29 cellular contexts compared by ENCODE assay signal in the genomic region with DNA sequence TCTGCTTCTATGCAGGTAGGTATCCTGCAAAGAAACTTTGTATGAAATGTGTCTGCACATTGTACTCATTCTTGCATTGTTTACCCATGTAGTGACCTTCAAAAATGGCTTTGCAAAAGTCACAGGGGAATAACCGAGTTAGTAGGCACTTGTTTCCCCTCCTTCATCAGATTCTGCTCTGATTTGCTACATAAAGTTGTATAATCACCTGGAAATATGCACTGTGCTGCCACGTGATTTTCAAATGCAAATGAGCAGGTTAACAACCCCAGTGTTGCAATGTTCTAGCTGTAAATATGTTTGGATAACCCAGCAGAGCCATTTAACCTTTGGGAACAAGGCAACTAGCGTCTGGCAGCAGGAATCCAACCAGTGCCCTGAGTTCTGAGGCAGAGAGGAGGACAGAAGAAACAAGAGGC. TPM values are rescaled to one million over a fixed set of nuclear protein-coding genes. Genes with fewer than 3 reads are reported as not detected.
"Had no signal": no experiment of that assay in that cellular context is flagged by ENCODE, and none has a peak within 500 bp of the region (broad histone marks: within the 10 kb centered on the region; RNA-seq: fewer than 3 reads in every experiment).

KNG1 (plus strand) TSS at position 321 of the 419 bp plus-strand sequence. CDS start 184 bp downstream, outside the sequence.

- FAIRE-seq: astrocyte, keratinocyte had no signal

- H3K4me3 Mint-ChIP-seq: activated B cell treated with CpG ODN at 0.5 μM for 24 hours; activated CD4-positive, alpha-beta T cell treated with anti-CD3 and anti-CD28 coated beads for 36 hours; activated naive CD8-positive, alpha-beta T cell treated with anti-CD3 and anti-CD28 coated beads for 36 hours; activated T-cell treated with anti-CD3 and anti-CD28 coated beads, Interleukin-2, amount 50 U/mL, for 4 hours; natural killer cell treated with Interleukin-12 subunit alpha and Interleukin-12 subunit beta and Interleukin-15 and Interleukin-18, amount 100 ng/mL, for 72 hours; stimulated activated naive CD8-positive, alpha-beta T cell treated with anti-CD3 and anti-CD28 coated beads, Interleukin-15, Interleukin-2, amounts not matched to agents 100 ng/mL and 50 ng/mL, for 24 hours had no signal

- ATAC-seq: activated CD4-positive, alpha-beta T cell treated with anti-CD3 and anti-CD28 coated beads for 36 hours; activated T-cell treated with anti-CD3 and anti-CD28 coated beads, Interleukin-2, amount 50 U/mL, for 4 hours; heart right ventricle; left ventricle myocardium superior; natural killer cell treated with Interleukin-12 subunit alpha and Interleukin-12 subunit beta and Interleukin-15 and Interleukin-18, amount 100 ng/mL, for 72 hours had no signal

- H3K36me3 Mint-ChIP-seq: activated naive CD8-positive, alpha-beta T cell treated with anti-CD3 and anti-CD28 coated beads for 36 hours; natural killer cell treated with Interleukin-12 subunit alpha and Interleukin-12 subunit beta and Interleukin-15 and Interleukin-18, amount 100 ng/mL, for 72 hours had no signal

- DNase-seq: activated B cell treated with CpG ODN at 0.5 μM for 24 hours; activated CD4-positive, alpha-beta T cell treated with anti-CD3 and anti-CD28 coated beads for 36 hours; activated CD4-positive, alpha-beta T cell treated with anti-CD3 and anti-CD28 coated beads, Interleukin-2, amount 50 U/mL, for 4 hours; activated CD8-positive, alpha-beta memory T cell treated with anti-CD3 and anti-CD28 coated beads for 24 hours; activated CD8-positive, alpha-beta memory T cell treated with anti-CD3 and anti-CD28 coated beads, Interleukin-2, amount 50 U/mL, for 4 hours; activated naive CD4-positive, alpha-beta T cell; activated naive CD8-positive, alpha-beta T cell treated with anti-CD3 and anti-CD28 coated beads for 36 hours; activated T-cell treated with anti-CD3 and anti-CD28 coated beads, Interleukin-2, amount 50 U/mL, for 4 hours; foreskin fibroblast; heart right ventricle; left ventricle myocardium superior; midbrain; stimulated activated CD4-positive, alpha-beta T cell treated with anti-CD3 and anti-CD28 coated beads, Interleukin-1b, Interleukin-23, amount 100 ng/mL, for 48 hours; substantia nigra; T1000; thyroid gland; uterus had no signal

- H3K27ac ChIP-seq: breast epithelium, coronary artery, epithelial cell of prostate, heart right ventricle, thyroid gland, uterus had no signal

- H3K4me1 Mint-ChIP-seq: activated CD4-positive, alpha-beta T cell treated with anti-CD3 and anti-CD28 coated beads for 36 hours; activated naive CD8-positive, alpha-beta T cell treated with anti-CD3 and anti-CD28 coated beads for 36 hours had no signal

- H3K9me3 Mint-ChIP-seq: activated B cell treated with CpG ODN at 0.5 μM for 24 hours; activated naive CD8-positive, alpha-beta T cell treated with anti-CD3 and anti-CD28 coated beads for 36 hours; activated T-cell treated with anti-CD3 and anti-CD28 coated beads, Interleukin-2, amount 50 U/mL, for 4 hours; activated T-helper 2 cell treated with anti-CD3 and anti-CD28 coated beads, Interferon-gamma antibody, Interleukin-2, Interleukin-4, amounts not matched to agents 10 μg/mL and 5 μg/mL and 100 μg/mL, durations not matched to agents 14 hours and 24 hours and 36 hours; natural killer cell treated with Interleukin-12 subunit alpha and Interleukin-12 subunit beta and Interleukin-15 and Interleukin-18, amount 100 ng/mL, for 72 hours; stimulated activated naive CD8-positive, alpha-beta T cell treated with anti-CD3 and anti-CD28 coated beads, Interleukin-15, Interleukin-2, amounts not matched to agents 100 ng/mL and 50 ng/mL, for 24 hours had no signal

- H3K36me3 ChIP-seq: breast epithelium, heart right ventricle, thyroid gland, uterus had no signal

- H3K9me3 ChIP-seq: breast epithelium, heart right ventricle, thyroid gland, uterus had no signal

- H3K27ac Mint-ChIP-seq: activated B cell treated with CpG ODN at 0.5 μM for 24 hours; activated CD4-positive, alpha-beta T cell treated with anti-CD3 and anti-CD28 coated beads for 36 hours; activated naive CD8-positive, alpha-beta T cell treated with anti-CD3 and anti-CD28 coated beads for 36 hours; activated T-helper 2 cell treated with anti-CD3 and anti-CD28 coated beads, Interferon-gamma antibody, Interleukin-2, Interleukin-4, amounts not matched to agents 10 μg/mL and 5 μg/mL and 100 μg/mL, durations not matched to agents 14 hours and 24 hours and 36 hours; natural killer cell treated with Interleukin-12 subunit alpha and Interleukin-12 subunit beta and Interleukin-15 and Interleukin-18, amount 100 ng/mL, for 72 hours; progenitor cell of endocrine pancreas; stimulated activated naive CD8-positive, alpha-beta T cell treated with anti-CD3 and anti-CD28 coated beads, Interleukin-15, Interleukin-2, amounts not matched to agents 100 ng/mL and 50 ng/mL, for 24 hours had no signal

- H3K27me3 ChIP-seq: breast epithelium, heart right ventricle, thyroid gland, uterus had no signal

- H3K27me3 Mint-ChIP-seq: activated naive CD8-positive, alpha-beta T cell treated with anti-CD3 and anti-CD28 coated beads for 36 hours; stimulated activated naive CD8-positive, alpha-beta T cell treated with anti-CD3 and anti-CD28 coated beads, Interleukin-15, Interleukin-2, amounts not matched to agents 100 ng/mL and 50 ng/mL, for 24 hours had no signal

- H3K4me3 ChIP-seq: breast epithelium, coronary artery, heart right ventricle, thyroid gland, uterus had no signal

- H3K4me1 ChIP-seq: breast epithelium, thyroid gland, uterus had no signal

RNA-seq across cellular contexts. Expression of gene KNG1, which starts in this region (rescaled TPM):
- total RNA-seq: activated B cell treated with CpG ODN at 0.5 μM for 24 hours; activated CD4-positive, alpha-beta T cell treated with anti-CD3 and anti-CD28 coated beads for 36 hours; activated naive CD8-positive, alpha-beta T cell treated with anti-CD3 and anti-CD28 coated beads for 36 hours; activated T-helper 2 cell treated with anti-CD3 and anti-CD28 coated beads, Interferon-gamma antibody, Interleukin-2, Interleukin-4, amounts not matched to agents 10 μg/mL and 5 μg/mL and 100 μg/mL, durations not matched to agents 14 hours and 24 hours and 36 hours; astrocyte; fibroblast of lung; natural killer cell treated with Interleukin-12 subunit alpha and Interleukin-12 subunit beta and Interleukin-15 and Interleukin-18, amount 100 ng/mL, for 72 hours; osteocyte; progenitor cell of endocrine pancreas; T-helper 1 cell treated with Interleukin-12 subunit alpha and Interleukin-12 subunit beta and Interleukin-4 antibody, amounts not matched to agents 30 ng/mL and 1 ng/mL, for 36 hours; thyroid gland; uterus had no signal
- polyA plus RNA-seq: fibroblast of lung, keratinocyte had no signal
